ENCODE assay signal across 1 cellular context in genomic region chr6:52801188-52801841, GRCh38.
TF ChIP-seq lines count a peak whose summit lies in the region.

No MANE protein-coding gene starts in this region.

TF ChIP-seq in liver, 16 proteins besides CTCF, POLR2A, EP300 and RAD21 (continued from another document):
- no peak for TF ChIP-seq JUND (IDR thresholded peaks at IDR 0.05)
